In the genomic region with DNA sequence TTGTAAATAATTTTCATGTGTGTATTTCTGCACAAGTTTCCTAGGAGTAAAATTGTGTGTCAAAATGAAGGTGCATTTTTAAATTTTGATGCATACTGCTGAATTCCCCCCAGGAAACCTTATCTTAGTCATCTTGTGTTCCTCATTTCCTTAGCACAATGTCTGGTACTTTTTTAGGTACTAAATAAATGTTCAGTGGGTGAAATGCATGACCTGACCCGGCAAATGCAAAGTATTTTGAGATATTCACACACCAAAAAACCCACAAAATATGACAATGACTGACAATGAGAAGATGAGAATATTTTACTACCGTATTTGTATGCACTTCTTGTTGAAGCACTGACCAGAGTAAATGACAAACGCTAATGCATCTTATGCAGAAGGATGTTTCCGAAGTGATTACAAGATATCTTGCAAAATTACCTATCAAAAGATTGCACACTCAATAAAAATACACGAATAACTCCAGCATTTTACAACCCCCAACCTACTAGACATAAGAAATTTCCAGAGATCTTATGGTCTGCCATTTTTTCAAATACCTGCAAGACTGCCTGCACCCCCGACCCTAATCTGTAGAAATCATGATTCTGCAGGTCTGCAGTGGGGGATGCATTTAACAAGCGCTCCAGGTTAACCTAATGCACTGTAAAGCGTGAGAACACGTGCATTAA, we compare ENCODE assay signal across 8 cellular contexts. TPM values are rescaled to one million over a fixed set of nuclear protein-coding genes. Genes with fewer than 3 reads are reported as not detected.
DNase-seq lines count a peak whose midpoint lies in the region; ATAC-seq and TF ChIP-seq lines count a peak whose summit lies in the region.

No MANE protein-coding gene starts in this region.

- peak; percentile 3 for ATAC-seq in GM21576 (IDR thresholded peaks at IDR 0.05; ENCODE audit: unreplicated experiment)
- ATAC-seq in T-cell (replicated peaks in 1 of 4) = no peak
- peak in 4 of 8 donors; percentile 1 to 12 (median 1) for ATAC-seq in heart right ventricle
- ATAC-seq in stimulated activated effector memory CD8-positive, alpha-beta T cell treated with anti-CD3 and anti-CD28 coated beads, Interleukin-12 subunit alpha, Interleukin-12 subunit beta, amount 100 ng/mL, for 72 hours = peak; percentile 4

- H3K36me3 ChIP-seq in heart right ventricle (peaks cover 0 to 19% (median 7%) of the 10 kb centered on the region in 9 donors), adrenal gland (replicated peaks in 1 of 2) (peaks cover 0 to 11% of the 10 kb centered on the region in 2 donors)

- H3K4me3 Mint-ChIP-seq in T-cell = peak overlapping the region; percentile 88
- H3K4me3 Mint-ChIP-seq in stimulated activated effector memory CD8-positive, alpha-beta T cell treated with anti-CD3 and anti-CD28 coated beads, Interleukin-12 subunit alpha, Interleukin-12 subunit beta, amount 100 ng/mL, for 72 hours = peak overlapping the region; percentile 86

- CTCF ChIA-PET in T-cell (lab: Charles Lee) = interaction anchor here in 1 of 2 donors (1.0 to 2.0 kb wide), 4 partner anchors 9 to 1291 kb away, joined by 3 to 11 read pairs (median 6); a partner anchor contains a TSS

- H3K36me3 Mint-ChIP-seq in T-cell = peaks cover 17% of the 10 kb centered on the region
- H3K36me3 Mint-ChIP-seq in stimulated activated effector memory CD8-positive, alpha-beta T cell treated with anti-CD3 and anti-CD28 coated beads, Interleukin-12 subunit alpha, Interleukin-12 subunit beta, amount 100 ng/mL, for 72 hours = peaks cover 42% of the 10 kb centered on the region

- no peak for TF ChIP-seq CTCF in AG09309 (IDR thresholded peaks at IDR 0.05; ENCODE audit: control insufficient read depth, insufficient read depth, low read depth, low read length, missing control alignments)
- TF ChIP-seq CTCF in heart right ventricle (IDR thresholded peaks at IDR 0.05) = no peak
- no peak for TF ChIP-seq CTCF in adrenal gland (IDR thresholded peaks at IDR 0.05)

- H3K9me3 Mint-ChIP-seq in T-cell = no peaks in the 10 kb centered on the region
- H3K9me3 Mint-ChIP-seq in stimulated activated effector memory CD8-positive, alpha-beta T cell treated with anti-CD3 and anti-CD28 coated beads, Interleukin-12 subunit alpha, Interleukin-12 subunit beta, amount 100 ng/mL, for 72 hours = no peaks in the 10 kb centered on the region

- peaks cover 49 to 55% (median 52%) of the 10 kb centered on the region in 3 donors for H3K4me1 Mint-ChIP-seq in T-cell
- H3K4me1 Mint-ChIP-seq in stimulated activated effector memory CD8-positive, alpha-beta T cell treated with anti-CD3 and anti-CD28 coated beads, Interleukin-12 subunit alpha, Interleukin-12 subunit beta, amount 100 ng/mL, for 72 hours = peaks cover 41% of the 10 kb centered on the region

- POLR2A ChIA-PET in T-cell (lab: Charles Lee) = interaction anchor here in 1 of 2 donors (0.6 kb wide), 1 partner anchor 1599 kb away, joined by 10 read pairs; no protein-coding TSS in a partner anchor

- WGBS in heart right ventricle, 2 donors = 14 to 19% methylated on average over 9 of the region's 9 CpGs
- 16 to 18% (median 17%) methylated on average over 9 of the region's 9 CpGs for WGBS in adrenal gland, 4 donors

- intact Hi-C loops in heart right ventricle (cut with DNase I) = loop anchor here in 7 of 10 donors (5.0 to 10.0 kb wide), 4 partner anchors 50 to 118 kb away; no protein-coding TSS in a partner anchor
- intact Hi-C loops in adrenal gland (cut with DNase I) = loop anchor here in 1 of 2 donors (10.0 kb wide), 2 partner anchors 118 to 238 kb away; no protein-coding TSS in a partner anchor

- H3K27me3 ChIP-seq in heart right ventricle (no peaks in the 10 kb centered on the region), adrenal gland (no peaks in the 10 kb centered on the region)

- H3K4me1 ChIP-seq in heart right ventricle (peaks cover 7 to 60% (median 47%) of the 10 kb centered on the region in 9 donors), adrenal gland (replicated peaks in 1 of 2) (peaks cover 27 to 46% of the 10 kb centered on the region in 2 donors)

- no peaks in the 10 kb centered on the region for H3K27me3 Mint-ChIP-seq in T-cell

- TF ChIP-seq POLR2A in adrenal gland (IDR thresholded peaks at IDR 0.05) = no peak

- H3K9me3 ChIP-seq in heart right ventricle = no peaks in the 10 kb centered on the region
- H3K9me3 ChIP-seq in adrenal gland (replicated peaks in 1 of 3) = no peaks in the 10 kb centered on the region

- H3K4me3 ChIP-seq in AG09309 (ENCODE audit: control insufficient read depth, low read depth, low read length) (peak overlapping the region; percentile 100), heart right ventricle (peak overlapping the region; percentile 64 to 99 (median 90)), adrenal gland (peak overlapping the region in 2 of 4 donors; percentile 11 to 80)

- peak overlapping the region in 7 of 10 donors; percentile 83 to 97 (median 92) for H3K27ac ChIP-seq in heart right ventricle
- peak overlapping the region in 2 of 5 donors; percentile 90 to 94 for H3K27ac ChIP-seq in adrenal gland

- H3K27ac Mint-ChIP-seq in T-cell = peak overlapping the region; percentile 84 to 90
- peak overlapping the region; percentile 94 for H3K27ac Mint-ChIP-seq in stimulated activated effector memory CD8-positive, alpha-beta T cell treated with anti-CD3 and anti-CD28 coated beads, Interleukin-12 subunit alpha, Interleukin-12 subunit beta, amount 100 ng/mL, for 72 hours

- DNase-seq in AG09309 (ENCODE audit: low read depth) (no peak), T-cell (no peak), heart right ventricle (no peak), NCI-H82 treated with DMSO at 0.1 percent for 48 hours (lab: John Stamatoyannopoulos, UW; ENCODE audit: unreplicated experiment) (no peak), adrenal gland (no peak)
- no peak for DNase-seq in stimulated activated effector memory CD8-positive, alpha-beta T cell treated with anti-CD3 and anti-CD28 coated beads, Interleukin-12 subunit alpha, Interleukin-12 subunit beta, amount 100 ng/mL, for 72 hours (ENCODE audit: low spot score in 2 of 2)
- no peak for DNase-seq in activated CD8-positive, alpha-beta memory T cell treated with anti-CD3 and anti-CD28 coated beads, Interleukin-2, amount 50 U/mL, for 4 hours

RNA-seq across cellular contexts. Expression of a gene that starts 0.9 kb away (rescaled TPM):
- total RNA-seq in T-cell (10 to 100 TPM; 21.1 to 48.7 (median 43.5) TPM), heart right ventricle (10 to 100 TPM in 5 of 10 donors, 1 to 10 TPM in 5; 8.6 to 14.5 (median 10.4) TPM), adrenal gland (10 to 100 TPM; 21.5 to 75.8 (median 40.3) TPM)
- polyA plus RNA-seq in heart right ventricle (10 to 100 TPM; 13.5 to 14.3 TPM), adrenal gland (10 to 100 TPM; 27.8 to 30.5 (median 29.3) TPM)

Comparison
In these comparisons a context has a peak if more than half of its experiments do, and no peak if none do; other contexts are left out.
1. ATAC-seq: peak in GM21576 (single experiment) and stimulated activated effector memory CD8-positive, alpha-beta T cell treated with anti-CD3 and anti-CD28 coated beads, Interleukin-12 subunit alpha, Interleukin-12 subunit beta, amount 100 ng/mL, for 72 hours (single experiment); none in T-cell (0 of 4).